Comparison of ENCODE assay signal across 20 cellular contexts in the genomic region with DNA sequence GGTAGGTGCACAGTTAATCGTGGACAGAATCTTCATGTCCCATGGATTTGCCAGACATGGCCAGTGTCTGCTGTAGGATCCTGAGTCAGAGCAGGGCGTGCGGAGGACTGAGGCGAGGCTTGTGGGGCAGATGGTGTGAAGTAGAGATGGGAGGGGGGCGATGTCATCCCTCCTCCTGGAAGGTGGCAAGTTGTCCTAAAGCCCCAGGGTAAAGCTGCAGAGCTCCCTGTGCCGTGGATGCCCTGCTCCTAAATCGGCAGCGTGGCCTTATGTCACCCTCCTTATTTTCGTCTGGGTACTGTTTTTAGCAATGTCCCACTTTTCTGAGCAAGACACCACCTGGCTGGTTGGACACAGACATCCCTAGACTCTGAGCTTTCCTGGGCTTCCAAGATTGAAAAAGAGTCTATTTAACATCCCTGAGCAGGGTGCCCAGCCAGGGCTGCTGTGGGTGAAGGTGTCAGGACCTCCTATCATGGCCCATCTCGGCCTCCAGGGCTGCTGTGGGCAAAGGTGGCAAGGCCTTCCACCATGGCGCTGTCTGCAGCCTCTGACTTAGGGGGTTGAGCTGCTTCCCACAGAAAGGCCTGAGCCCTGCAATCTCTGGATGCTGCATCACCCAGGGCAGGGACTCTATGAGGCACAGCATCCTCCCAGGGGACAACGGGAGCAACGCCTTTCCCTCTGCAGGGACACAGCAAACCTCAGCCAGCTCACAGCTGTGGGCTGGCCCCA.
"Had no signal": no experiment of that assay in that cellular context is flagged by ENCODE, and none has a peak within 500 bp of the region (broad histone marks: within the 10 kb centered on the region; RNA-seq: fewer than 3 reads in every experiment).

No MANE protein-coding gene starts in this region.

- DNase-seq: activated CD4-positive, alpha-beta T cell treated with anti-CD3 and anti-CD28 coated beads for 36 hours; activated CD4-positive, alpha-beta T cell treated with anti-CD3 and anti-CD28 coated beads, Interleukin-2, amount 50 U/mL, for 48 hours; activated gamma-delta T cell; activated naive CD4-positive, alpha-beta T cell treated with anti-CD3 and anti-CD28 coated beads, Interleukin-2, amount 50 U/mL, for 16 hours; activated T-cell treated with anti-CD3 and anti-CD28 coated beads, Interleukin-2, amount 50 U/mL, for 72 hours; aorta; effector memory CD8-positive, alpha-beta T cell; esophagus squamous epithelium; gastrocnemius medialis; hypothalamus; mesenchymal stem cell; stimulated activated CD4-positive, alpha-beta T cell treated with anti-CD3 and anti-CD28 coated beads, Interleukin-2, amount 100 ng/mL, for 48 hours; stimulated activated CD8-positive, alpha-beta memory T cell treated with anti-CD3 and anti-CD28 coated beads, Interleukin-4, amount 100 ng/mL, for 48 hours; stimulated activated naive CD4-positive, alpha-beta T cell; T-helper 9 cell had no signal

- H3K4me3 Mint-ChIP-seq: activated CD4-positive, alpha-beta T cell treated with anti-CD3 and anti-CD28 coated beads for 36 hours; activated T-cell treated with anti-CD3 and anti-CD28 coated beads, Interleukin-2, amount 50 U/mL, for 72 hours; brain; effector memory CD8-positive, alpha-beta T cell; neural crest cell; WTC11 had no signal

- H3K9me3 Mint-ChIP-seq: activated T-cell treated with anti-CD3 and anti-CD28 coated beads, Interleukin-2, amount 50 U/mL, for 72 hours; effector memory CD8-positive, alpha-beta T cell; neural crest cell; WTC11 had no signal

- H3K27ac ChIP-seq: esophagus squamous epithelium, gastrocnemius medialis, thyroid gland had no signal

- H3K4me1 ChIP-seq: esophagus squamous epithelium, gastrocnemius medialis, thyroid gland had no signal

- H3K4me3 ChIP-seq: dorsolateral prefrontal cortex, esophagus squamous epithelium, gastrocnemius medialis, thyroid gland had no signal

- ATAC-seq: activated CD4-positive, alpha-beta T cell treated with anti-CD3 and anti-CD28 coated beads for 36 hours; activated T-cell treated with anti-CD3 and anti-CD28 coated beads, Interleukin-2, amount 50 U/mL, for 72 hours; effector memory CD8-positive, alpha-beta T cell; gastrocnemius medialis; WTC11 had no signal

- H3K9me3 ChIP-seq: esophagus squamous epithelium, gastrocnemius medialis, thyroid gland had no signal

- H3K27ac Mint-ChIP-seq: activated CD4-positive, alpha-beta T cell treated with anti-CD3 and anti-CD28 coated beads for 36 hours; activated T-cell treated with anti-CD3 and anti-CD28 coated beads, Interleukin-2, amount 50 U/mL, for 72 hours; effector memory CD8-positive, alpha-beta T cell; WTC11 had no signal

- H3K27me3 ChIP-seq: dorsolateral prefrontal cortex, esophagus squamous epithelium, gastrocnemius medialis, thyroid gland had no signal

- H3K36me3 ChIP-seq: esophagus squamous epithelium, gastrocnemius medialis, thyroid gland had no signal
